8 cellular contexts compared by ENCODE assay signal in genomic region chr4:153438916-153439756, GRCh38. TPM values are rescaled to one million over a fixed set of nuclear protein-coding genes. Genes with fewer than 3 reads are reported as not detected.
A peak's percentile ranks its signal among the peaks of the same experiment; 100 is the strongest.
DNase-seq lines count a peak whose midpoint lies in the region; ATAC-seq, FAIRE-seq and TF ChIP-seq lines count a peak whose summit lies in the region.

No MANE protein-coding gene starts in this region.

- peak; percentile 76 for DNase-seq in activated CD4-positive, alpha-beta T cell treated with anti-CD3 and anti-CD28 coated beads, Interleukin-2, amount 10 ng/mL, durations not matched to agents 24 days and 14 days
- DNase-seq in lower lobe of right lung (no peak), WERI-Rb-1 (no peak), DMS153 treated with DMSO at 0.1 percent for 48 hours (lab: John Stamatoyannopoulos, UW; ENCODE audit: unreplicated experiment) (no peak), D721Med (ENCODE audit: insufficient read length, low spot score) (no peak), middle frontal gyrus (ENCODE audit: extremely low spot score, low spot score) (no peak)

- intact Hi-C loops in activated CD4-positive, alpha-beta T cell treated with anti-CD3 and anti-CD28 coated beads, Interleukin-2, amount 10 ng/mL, durations not matched to agents 24 days and 14 days (cut with micrococcal nuclease), result loop anchor here (1.0 to 10.0 kb wide), 4 partner anchors 11 to 284 kb away; no protein-coding TSS in a partner anchor
- intact Hi-C loops in lower lobe of right lung (cut with DNase I), result no loop called here

- TF ChIP-seq CTCF in lower lobe of right lung (IDR thresholded peaks at IDR 0.05) (no peak), WERI-Rb-1 (IDR thresholded peaks at IDR 0.05; ENCODE audit: low read depth, low read length) (no peak), D721Med (IDR thresholded peaks at IDR 0.05; ENCODE audit: insufficient read depth, missing control alignments) (no peak)

- peak overlapping the region; percentile 80 for H3K4me3 Mint-ChIP-seq in activated CD4-positive, alpha-beta T cell treated with anti-CD3 and anti-CD28 coated beads, Interleukin-2, amount 10 ng/mL, durations not matched to agents 24 days and 14 days

- peaks cover 4% of the 10 kb centered on the region for H3K4me1 ChIP-seq in lower lobe of right lung

- peak overlapping the region; percentile 75 for H3K27ac Mint-ChIP-seq in activated CD4-positive, alpha-beta T cell treated with anti-CD3 and anti-CD28 coated beads, Interleukin-2, amount 10 ng/mL, durations not matched to agents 24 days and 14 days

- H3K4me3 ChIP-seq in lower lobe of right lung (peak overlapping the region; percentile 30), WERI-Rb-1 (ENCODE audit: low read depth, low read length) (no peak overlapping the region)

- peak; percentile 78 for ATAC-seq in GM18861 (IDR thresholded peaks at IDR 0.05; ENCODE audit: unreplicated experiment)
- ATAC-seq in HG02884 (IDR thresholded peaks at IDR 0.05; ENCODE audit: unreplicated experiment), result peak; percentile 72
- ATAC-seq in lower lobe of right lung, result no peak

- H3K36me3 Mint-ChIP-seq in activated CD4-positive, alpha-beta T cell treated with anti-CD3 and anti-CD28 coated beads, Interleukin-2, amount 10 ng/mL, durations not matched to agents 24 days and 14 days (ENCODE audit: low read depth), result no peaks in the 10 kb centered on the region

- H3K9me3 Mint-ChIP-seq in activated CD4-positive, alpha-beta T cell treated with anti-CD3 and anti-CD28 coated beads, Interleukin-2, amount 10 ng/mL, durations not matched to agents 24 days and 14 days, result no peaks in the 10 kb centered on the region

- H3K27me3 ChIP-seq in lower lobe of right lung (ENCODE audit: low read depth), result no peaks in the 10 kb centered on the region
- H3K27me3 ChIP-seq in WERI-Rb-1 (ENCODE audit: insufficient read depth, low read depth, severe bottlenecking), result no peaks in the 10 kb centered on the region

- H3K4me1 Mint-ChIP-seq in activated CD4-positive, alpha-beta T cell treated with anti-CD3 and anti-CD28 coated beads, Interleukin-2, amount 10 ng/mL, durations not matched to agents 24 days and 14 days, result peaks cover 27% of the 10 kb centered on the region

- no peaks in the 10 kb centered on the region for H3K36me3 ChIP-seq in lower lobe of right lung
- no peaks in the 10 kb centered on the region for H3K36me3 ChIP-seq in WERI-Rb-1

- no peak for FAIRE-seq in D721Med (lab: Jason Lieb, UNC)

- H3K27ac ChIP-seq in lower lobe of right lung (no peak overlapping the region), WERI-Rb-1 (no peak overlapping the region)

- peaks cover 3% of the 10 kb centered on the region for H3K27me3 Mint-ChIP-seq in activated CD4-positive, alpha-beta T cell treated with anti-CD3 and anti-CD28 coated beads, Interleukin-2, amount 10 ng/mL, durations not matched to agents 24 days and 14 days

- H3K9me3 ChIP-seq in lower lobe of right lung (no peaks in the 10 kb centered on the region), WERI-Rb-1 (ENCODE audit: severe bottlenecking) (no peaks in the 10 kb centered on the region)

RNA-seq across cellular contexts. Expression of gene TMEM131L, which starts 27.0 kb away (rescaled TPM):
- 40.3 and 40.6 TPM in 2 replicates for total RNA-seq in activated CD4-positive, alpha-beta T cell treated with anti-CD3 and anti-CD28 coated beads, Interleukin-2, amount 10 ng/mL, durations not matched to agents 24 days and 14 days
- 21.7 TPM for total RNA-seq in lower lobe of right lung

Comparison
In these comparisons a context has a peak if more than half of its experiments do, and no peak if none do; other contexts are left out.
1. ATAC-seq: peak in GM18861 (single experiment) and HG02884 (single experiment); none in lower lobe of right lung (0 of 2).